9 cellular contexts compared by ENCODE assay signal in the genomic region with DNA sequence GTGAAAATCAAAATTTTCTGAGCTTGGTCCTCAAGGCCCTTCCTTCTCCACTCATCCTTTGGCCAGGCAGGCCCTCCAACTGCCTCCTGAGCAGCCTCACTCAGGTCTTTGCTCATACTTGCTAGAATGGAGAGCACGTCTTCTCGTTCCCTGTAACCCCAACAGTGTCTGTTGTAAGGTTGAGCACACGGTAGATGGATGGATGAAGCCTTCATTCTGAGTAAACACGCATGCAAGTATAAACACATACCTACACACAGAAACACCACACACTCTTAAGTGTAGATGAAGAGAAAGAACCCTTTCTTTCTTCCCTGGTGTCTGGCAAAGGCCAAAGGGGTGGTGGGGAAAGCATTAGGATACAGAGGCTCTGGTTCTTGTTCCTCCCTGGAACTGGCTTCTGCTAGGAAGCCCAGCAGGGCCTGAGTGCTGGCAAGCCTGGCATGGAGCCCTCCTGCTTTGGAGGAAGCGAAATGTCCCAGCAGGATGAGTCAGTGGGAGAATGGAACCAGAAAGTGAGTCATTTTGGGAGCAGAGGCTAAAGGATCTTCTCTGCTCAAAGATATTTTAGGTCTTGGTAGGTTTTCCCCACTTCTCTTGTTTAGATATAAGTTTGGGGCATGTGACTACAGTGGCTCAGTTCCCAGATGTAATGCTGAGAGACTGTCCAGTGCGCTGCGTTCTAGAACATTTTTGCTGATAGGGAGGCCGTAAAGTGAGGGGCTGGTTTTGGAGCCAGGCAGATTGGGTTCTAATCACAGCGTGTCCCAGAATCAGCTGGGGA.
A peak's percentile ranks its signal among the peaks of the same experiment; 100 is the strongest.
DNase-seq lines count a peak whose midpoint lies in the region; FAIRE-seq and TF ChIP-seq lines count a peak whose summit lies in the region.
"Had no signal": no experiment of that assay in that cellular context is flagged by ENCODE, and none has a peak within 500 bp of the region (broad histone marks: within the 10 kb centered on the region; RNA-seq: fewer than 3 reads in every experiment).

No MANE protein-coding gene starts in this region.

- no peaks in the 10 kb centered on the region for H3K36me3 ChIP-seq in breast epithelium
- no peaks in the 10 kb centered on the region for H3K36me3 ChIP-seq in kidney (ENCODE audit: control insufficient read depth in 1 of 2, insufficient read depth in 2 of 2, low read length in 2 of 2)
- no peaks in the 10 kb centered on the region for H3K36me3 ChIP-seq in stomach

- WGBS in stomach, 5 donors: 57 to 70% (median 70%) methylated on average over 9 of the region's 9 CpGs

- DNase-seq in H54 (ENCODE audit: insufficient read length, low spot score): peak; percentile 92
- DNase-seq in breast epithelium (ENCODE audit: low spot score in 2 of 2): peak in 1 of 2 donors; percentile 37
- DNase-seq in kidney: peak; percentile 89
- peak; percentile 34 for DNase-seq in stomach
- no peak for DNase-seq in NOMO-1 treated with DMSO at 0.1 percent for 48 hours (lab: John Stamatoyannopoulos, UW; ENCODE audit: unreplicated experiment)
- DNase-seq in HPDE6-E6E7 (ENCODE audit: extremely low spot score): no peak
- no peak for DNase-seq in stimulated activated CD4-positive, alpha-beta T cell treated with anti-CD3 and anti-CD28 coated beads, Interleukin-15, amount 100 ng/mL, for 24 hours
- DNase-seq in NK-92 treated with Interleukin-12 subunit alpha and Interleukin-12 subunit beta, amount 100 ng/mL, for 24 hours (lab: John Stamatoyannopoulos, UW): no peak
- DNase-seq: RPMI8226 had no signal

- peak; percentile 92 for FAIRE-seq in H54 (lab: Jason Lieb, UNC)
- no peak for FAIRE-seq in kidney (lab: Jason Lieb, UNC)

- H3K27me3 ChIP-seq in breast epithelium (no peaks in the 10 kb centered on the region), stomach (no peaks in the 10 kb centered on the region)

- TF ChIP-seq EP300 in stomach (IDR thresholded peaks at IDR 0.05): no peak

- intact Hi-C loops in breast epithelium (cut with DNase I; ENCODE audit: low total_unique reads) (no loop called here), kidney (cut with DNase I) (no loop called here), stomach (cut with DNase I; ENCODE audit: low total_unique reads) (no loop called here)

- TF ChIP-seq POLR2A in H54 (IDR thresholded peaks at IDR 0.05; ENCODE audit: low read depth, low read length) (no peak), breast epithelium (IDR thresholded peaks at IDR 0.05) (no peak), stomach (IDR thresholded peaks at IDR 0.05) (no peak)

- H3K27ac ChIP-seq in breast epithelium (peak overlapping the region; percentile 4 to 54), kidney (ENCODE audit: low read depth in 2 of 2, low read length in 2 of 2) (no peak overlapping the region), stomach (peak overlapping the region; percentile 16 to 83 (median 71))

- H3K4me3 ChIP-seq in breast epithelium (no peak overlapping the region), kidney (ENCODE audit: low read length in 2 of 2) (no peak overlapping the region), stomach (no peak overlapping the region)

- H3K4me1 ChIP-seq in breast epithelium: peaks cover 0 to 9% of the 10 kb centered on the region in 2 donors
- H3K4me1 ChIP-seq in kidney (ENCODE audit: control insufficient read depth in 1 of 2, insufficient read depth in 1 of 2, low read depth in 1 of 2, low read length in 2 of 2): no peaks in the 10 kb centered on the region
- H3K4me1 ChIP-seq in stomach: peaks cover 0 to 44% (median 21%) of the 10 kb centered on the region in 4 donors

- H3K9me3 ChIP-seq in breast epithelium (no peaks in the 10 kb centered on the region), kidney (ENCODE audit: control insufficient read depth in 1 of 2, low read length in 2 of 2) (no peaks in the 10 kb centered on the region), stomach (no peaks in the 10 kb centered on the region)

- TF ChIP-seq CTCF in breast epithelium (IDR thresholded peaks at IDR 0.05): no peak
- no peak for TF ChIP-seq CTCF in kidney (IDR thresholded peaks at IDR 0.05; ENCODE audit: borderline replicate concordance, extremely low read depth, insufficient read depth)
- no peak for TF ChIP-seq CTCF in stomach (IDR thresholded peaks at IDR 0.05)

- H3K9ac ChIP-seq in kidney (ENCODE audit: low read length in 2 of 2): no peak overlapping the region

Comparison
In these comparisons a context has a peak if more than half of its experiments do, and no peak if none do; other contexts are left out.
1. DNase-seq: peak in H54 (single experiment), kidney (single experiment) and stomach (single experiment); none in NOMO-1 treated with DMSO at 0.1 percent for 48 hours (single experiment), HPDE6-E6E7 (single experiment), stimulated activated CD4-positive, alpha-beta T cell treated with anti-CD3 and anti-CD28 coated beads, Interleukin-15, amount 100 ng/mL, for 24 hours (single experiment) and NK-92 treated with Interleukin-12 subunit alpha and Interleukin-12 subunit beta, amount 100 ng/mL, for 24 hours (single experiment).
2. H3K27ac ChIP-seq: peak in breast epithelium (2 of 2) and stomach (5 of 5); none in kidney (0 of 2).